Comparison of ENCODE assay signal across 24 cellular contexts in genomic region chr3:104878395-104878794, GRCh38.
DNase-seq lines count a peak whose midpoint lies in the region; ATAC-seq, FAIRE-seq and TF ChIP-seq lines count a peak whose summit lies in the region.
"Had no signal": no experiment of that assay in that cellular context is flagged by ENCODE, and none has a peak within 500 bp of the region (broad histone marks: within the 10 kb centered on the region; RNA-seq: fewer than 3 reads in every experiment).

No MANE protein-coding gene starts in this region.

- no peak overlapping the region for H3K9ac ChIP-seq in mesenchymal stem cell (ENCODE audit: low read length)

- no peak overlapping the region for H2AFZ ChIP-seq in mesenchymal stem cell (ENCODE audit: low read depth, low read length)
- H2AFZ ChIP-seq in GM23338 = no peak overlapping the region

- H2BK15ac ChIP-seq in mesenchymal stem cell (ENCODE audit: low read depth, poor library complexity, severe bottlenecking) = no peak overlapping the region

- H3K4me2 ChIP-seq in mesenchymal stem cell (ENCODE audit: low read length, poor library complexity, severe bottlenecking) (no peak overlapping the region), GM23338 (no peak overlapping the region)
- H3K4me2 ChIP-seq: PC-9 had no signal

- TF ChIP-seq CTCF in bronchial epithelial cell (IDR thresholded peaks at IDR 0.05; ENCODE audit: insufficient read depth, low read length, severe bottlenecking) = no peak
- TF ChIP-seq CTCF in GM23338 (conservative IDR thresholded peaks at IDR 0.05; ENCODE audit: low read depth in 2 of 2) = no peak

- no CpG with 5 or more reads among the region's 2 CpGs for WGBS in mesenchymal stem cell

- H3K79me1 ChIP-seq in mesenchymal stem cell (replicated peaks; ENCODE audit: low read length, poor library complexity, severe bottlenecking) = no peaks in the 10 kb centered on the region

- H3K23ac ChIP-seq in mesenchymal stem cell (ENCODE audit: low read length in 2 of 2) = no peak overlapping the region

- H3F3A ChIP-seq in GM23338 (replicated peaks; ENCODE audit: low read depth) = no peaks in the 10 kb centered on the region

- H3K4me1 ChIP-seq in mesenchymal stem cell (ENCODE audit: control insufficient read depth, insufficient read depth, low read depth, low read length) (no peaks in the 10 kb centered on the region), GM23338 (ENCODE audit: insufficient read depth) (no peaks in the 10 kb centered on the region)
- H3K4me1 ChIP-seq: psoas muscle, uterus had no signal

- no peak overlapping the region for H3K4me3 Mint-ChIP-seq in GM23338
- H3K4me3 Mint-ChIP-seq: activated naive CD8-positive, alpha-beta T cell; brain; HFFc6; neural crest cell had no signal

- H3K4me1 Mint-ChIP-seq in GM23338 = peaks cover 4% of the 10 kb centered on the region; the same call in 2 of the 3 replicates
- H3K4me1 Mint-ChIP-seq: neural crest cell had no signal

- H3K4ac ChIP-seq in mesenchymal stem cell (ENCODE audit: low read depth in 1 of 2, low read length in 2 of 2) = no peak overlapping the region

- no peak overlapping the region for H2BK120ac ChIP-seq in mesenchymal stem cell (ENCODE audit: low read depth, low read length)

- H3K18ac ChIP-seq in mesenchymal stem cell (ENCODE audit: low read depth in 1 of 2, low read length in 2 of 2) = no peak overlapping the region

- no peak overlapping the region for H4K8ac ChIP-seq in mesenchymal stem cell (ENCODE audit: low read length)

- no peaks in the 10 kb centered on the region for H3K79me2 ChIP-seq in GM23338 (replicated peaks; ENCODE audit: insufficient read depth)

- H2BK5ac ChIP-seq in mesenchymal stem cell (ENCODE audit: low read depth, low read length, poor library complexity, severe bottlenecking) = no peak overlapping the region

- DNase-seq in AML-193 (lab: John Stamatoyannopoulos, UW) = peak; percentile 57 to 62
- peak; percentile 67 for DNase-seq in NOMO-1 treated with DMSO at 0.1 percent for 48 hours (lab: John Stamatoyannopoulos, UW; ENCODE audit: unreplicated experiment)
- peak; percentile 15 for DNase-seq in bronchial epithelial cell (ENCODE audit: low read depth)
- DNase-seq in mesenchymal stem cell = peak; percentile 50
- no peak for DNase-seq in Right ventricle myocardium inferior (ENCODE audit: missing footprints)
- no peak for DNase-seq in GM23338 (ENCODE audit: low spot score)
- DNase-seq in substantia nigra (lab: John Stamatoyannopoulos, UW) = no peak
- DNase-seq: DND-41; erythroblast; HFFc6; KG1; midbrain; NCI-H1092 treated with DMSO at 0.1 percent for 48 hours; NCI-H526 treated with DMSO at 0.1 percent for 48 hours; PC-9; psoas muscle; small intestine; stimulated activated CD4-positive, alpha-beta T cell treated with anti-CD3 and anti-CD28 coated beads, Interleukin-2, amount 100 ng/mL, for 48 hours; uterus had no signal

- no peak overlapping the region for H3K4me3 ChIP-seq in bronchial epithelial cell (ENCODE audit: low read depth, low read length)
- no peak overlapping the region for H3K4me3 ChIP-seq in mesenchymal stem cell (ENCODE audit: insufficient read depth in 1 of 2, low read depth in 1 of 2, low read length in 2 of 2)
- H3K4me3 ChIP-seq in GM23338 = no peak overlapping the region
- H3K4me3 ChIP-seq: PC-9, psoas muscle, uterus had no signal

- no peak for ATAC-seq in Right ventricle myocardium inferior
- ATAC-seq in GM21447 (IDR thresholded peaks at IDR 0.05; ENCODE audit: unreplicated experiment) = no peak
- no peak for ATAC-seq in GM23338
- ATAC-seq: left lobe of liver, psoas muscle had no signal

- H3K36me3 ChIP-seq in bronchial epithelial cell (ENCODE audit: control insufficient read depth, insufficient read depth, low read length) (no peaks in the 10 kb centered on the region), mesenchymal stem cell (ENCODE audit: control insufficient read depth in 1 of 2, insufficient read depth in 2 of 2, low read depth in 1 of 2, low read length in 2 of 2) (peaks cover 0 to 3% of the 10 kb centered on the region in 2 experiments), GM23338 (ENCODE audit: insufficient read depth) (no peaks in the 10 kb centered on the region)
- H3K36me3 ChIP-seq: uterus had no signal

- H3K27me3 ChIP-seq in bronchial epithelial cell (ENCODE audit: control insufficient read depth, insufficient read depth, low read length) (no peaks in the 10 kb centered on the region), mesenchymal stem cell (ENCODE audit: control insufficient read depth in 1 of 2, insufficient read depth in 1 of 2, low read length in 2 of 2) (no peaks in the 10 kb centered on the region), GM23338 (ENCODE audit: insufficient read depth) (no peaks in the 10 kb centered on the region)
- H3K27me3 ChIP-seq: uterus had no signal

- H3K9me3 ChIP-seq in mesenchymal stem cell (ENCODE audit: control insufficient read depth, low read length) = no peaks in the 10 kb centered on the region
- H3K9me3 ChIP-seq: psoas muscle, uterus had no signal

- intact Hi-C loops in Right ventricle myocardium inferior (cut with DNase I) = no loop called here

- H3K27me3 Mint-ChIP-seq in GM23338 (ENCODE audit: insufficient read depth, low read depth, poor library complexity) = peaks cover 2% of the 10 kb centered on the region
- H3K27me3 Mint-ChIP-seq: activated naive CD8-positive, alpha-beta T cell; brain had no signal

- H3K27ac ChIP-seq in mesenchymal stem cell (ENCODE audit: low read length, poor library complexity, severe bottlenecking) (no peak overlapping the region), GM23338 (ENCODE audit: low read depth) (no peak overlapping the region), substantia nigra (ENCODE audit: low read depth, low read length, poor library complexity, severe bottlenecking) (no peak overlapping the region)
- H3K27ac ChIP-seq: PC-9, psoas muscle, uterus had no signal

- peaks cover 2% of the 10 kb centered on the region; the same call in 2 of the 3 replicates for H3K9me3 Mint-ChIP-seq in GM23338
- H3K9me3 Mint-ChIP-seq: brain, neural crest cell had no signal

- FAIRE-seq in bronchial epithelial cell (lab: Jason Lieb, UNC) = no peak
- FAIRE-seq: small intestine had no signal

- H4K20me1 ChIP-seq in GM23338 (replicated peaks; ENCODE audit: insufficient read depth) = no peaks in the 10 kb centered on the region

- no peak overlapping the region for H4K91ac ChIP-seq in mesenchymal stem cell (ENCODE audit: low read length)

- no peak overlapping the region for H3K14ac ChIP-seq in mesenchymal stem cell (ENCODE audit: low read length in 2 of 2)

- H2BK12ac ChIP-seq in mesenchymal stem cell (ENCODE audit: low read length in 2 of 2) = no peak overlapping the region

- H3K9me2 ChIP-seq in GM23338 (ENCODE audit: insufficient read depth) = peaks cover 8% of the 10 kb centered on the region; the same call in 1 of the 2 replicates

- H2AK5ac ChIP-seq in mesenchymal stem cell (ENCODE audit: low read length, severe bottlenecking) = no peak overlapping the region

- H3K27ac Mint-ChIP-seq in GM23338 = no peak overlapping the region
- H3K27ac Mint-ChIP-seq: activated naive CD8-positive, alpha-beta T cell; brain; HFFc6 had no signal

- peaks cover 4% of the 10 kb centered on the region; the same call in 1 of the 3 replicates for H3K36me3 Mint-ChIP-seq in GM23338 (ENCODE audit: low read depth)
- H3K36me3 Mint-ChIP-seq: activated naive CD8-positive, alpha-beta T cell; brain had no signal

TF ChIP-seq in GM23338, 12 proteins besides CTCF, POLR2A, EP300 and RAD21:
- TF ChIP-seq STAT1 (IDR thresholded peaks at IDR 0.05; ENCODE audit: unreplicated experiment) = no peak
- TF ChIP-seq NANOG (IDR thresholded peaks at IDR 0.05; ENCODE audit: borderline replicate concordance) = no peak
- TF ChIP-seq ZNF114 (CRISPR knock-in tag; IDR thresholded peaks at IDR 0.05) = no peak
- no peak for TF ChIP-seq CREB1 (CRISPR knock-in tag; IDR thresholded peaks at IDR 0.05; ENCODE audit: low read depth)

Comparison
In these comparisons a context has a peak if more than half of its experiments do, and no peak if none do; other contexts are left out.
1. DNase-seq: peak in AML-193 (2 of 2), NOMO-1 treated with DMSO at 0.1 percent for 48 hours (single experiment), bronchial epithelial cell (single experiment) and mesenchymal stem cell (single experiment); none in Right ventricle myocardium inferior (single experiment), GM23338 (single experiment) and substantia nigra (0 of 49).